Comparison of ENCODE assay signal across 8 cellular contexts in genomic region chr11:37946155-37946766, GRCh38.
DNase-seq lines count a peak whose midpoint lies in the region; ATAC-seq and TF ChIP-seq lines count a peak whose summit lies in the region.

No MANE protein-coding gene starts in this region.

- no peaks in the 10 kb centered on the region for H3K4me1 ChIP-seq in NT2/D1 (ENCODE audit: insufficient read depth, insufficient read length)

- H3K9me3 Mint-ChIP-seq in activated naive CD4-positive, alpha-beta T cell treated with anti-CD3 and anti-CD28 coated beads for 36 hours = peaks cover 15% of the 10 kb centered on the region
- H3K9me3 Mint-ChIP-seq in activated naive CD4-positive, alpha-beta T cell treated with anti-CD3 and anti-CD28 coated beads, Interleukin-2, amount 50 U/mL, for 72 hours = peaks cover 10 to 22% of the 10 kb centered on the region in 2 donors
- peaks cover 28% of the 10 kb centered on the region for H3K9me3 Mint-ChIP-seq in progenitor cell of endocrine pancreas (ENCODE audit: low read depth)

- H3K36me3 ChIP-seq in NT2/D1 (ENCODE audit: insufficient read depth, insufficient read length, low read length) = no peaks in the 10 kb centered on the region

- H3K36me3 Mint-ChIP-seq in activated naive CD4-positive, alpha-beta T cell treated with anti-CD3 and anti-CD28 coated beads for 36 hours (ENCODE audit: low read depth) = no peaks in the 10 kb centered on the region
- no peaks in the 10 kb centered on the region for H3K36me3 Mint-ChIP-seq in activated naive CD4-positive, alpha-beta T cell treated with anti-CD3 and anti-CD28 coated beads, Interleukin-2, amount 50 U/mL, for 72 hours
- H3K36me3 Mint-ChIP-seq in progenitor cell of endocrine pancreas (ENCODE audit: insufficient read depth) = peaks cover 2% of the 10 kb centered on the region

- H3K27me3 Mint-ChIP-seq in activated naive CD4-positive, alpha-beta T cell treated with anti-CD3 and anti-CD28 coated beads for 36 hours (ENCODE audit: low read depth) = no peaks in the 10 kb centered on the region
- no peaks in the 10 kb centered on the region for H3K27me3 Mint-ChIP-seq in progenitor cell of endocrine pancreas

- peak; percentile 15 for DNase-seq in activated naive CD4-positive, alpha-beta T cell treated with anti-CD3 and anti-CD28 coated beads for 36 hours
- DNase-seq in activated naive CD4-positive, alpha-beta T cell treated with anti-CD3 and anti-CD28 coated beads, Interleukin-2, amount 50 U/mL, for 72 hours (ENCODE audit: low spot score in 2 of 2) = no peak
- DNase-seq in NT2/D1 (ENCODE audit: low read depth, low spot score) (peak; percentile 59), epithelial cell of esophagus (ENCODE audit: low read depth) (peak; percentile 65), progenitor cell of endocrine pancreas (ENCODE audit: low spot score, unreplicated experiment) (no peak), ureter (ENCODE audit: low spot score) (no peak)

- intact Hi-C loops in activated naive CD4-positive, alpha-beta T cell treated with anti-CD3 and anti-CD28 coated beads for 36 hours (cut with micrococcal nuclease) = loop anchor here (10.0 kb wide), 1 partner anchor 1429 kb away; no protein-coding TSS in a partner anchor

- H3K4me1 Mint-ChIP-seq in activated naive CD4-positive, alpha-beta T cell treated with anti-CD3 and anti-CD28 coated beads for 36 hours (ENCODE audit: low read depth) = no peaks in the 10 kb centered on the region
- peaks cover 3% of the 10 kb centered on the region for H3K4me1 Mint-ChIP-seq in progenitor cell of endocrine pancreas (ENCODE audit: low read depth)

- peak; percentile 79 for TF ChIP-seq CTCF in epithelial cell of esophagus (IDR thresholded peaks at IDR 0.05; ENCODE audit: insufficient read depth, low read depth, low read length, missing control alignments)
- peak; percentile 66 for TF ChIP-seq CTCF in progenitor cell of endocrine pancreas (IDR thresholded peaks at IDR 0.05; ENCODE audit: unreplicated experiment)

- no peaks in the 10 kb centered on the region for H3K27me3 ChIP-seq in NT2/D1 (ENCODE audit: insufficient read depth, insufficient read length)

- peaks cover 4% of the 10 kb centered on the region for H3K9me3 ChIP-seq in NT2/D1 (ENCODE audit: insufficient read depth, low read length)

- H3K9ac ChIP-seq in NT2/D1 (ENCODE audit: insufficient read length, low read depth) = no peak overlapping the region

- H3K27ac Mint-ChIP-seq in activated naive CD4-positive, alpha-beta T cell treated with anti-CD3 and anti-CD28 coated beads for 36 hours = no peak overlapping the region
- H3K27ac Mint-ChIP-seq in activated naive CD4-positive, alpha-beta T cell treated with anti-CD3 and anti-CD28 coated beads, Interleukin-2, amount 50 U/mL, for 72 hours = no peak overlapping the region
- no peak overlapping the region for H3K27ac Mint-ChIP-seq in progenitor cell of endocrine pancreas

- ATAC-seq in activated naive CD4-positive, alpha-beta T cell treated with anti-CD3 and anti-CD28 coated beads, Interleukin-2, amount 50 U/mL, for 72 hours = no peak
- ATAC-seq in HG03045 (IDR thresholded peaks at IDR 0.05; ENCODE audit: unreplicated experiment) (peak; percentile 49), GM19324 (IDR thresholded peaks at IDR 0.05; ENCODE audit: low FRiP score, unreplicated experiment) (no peak)

- CTCF ChIA-PET in activated naive CD4-positive, alpha-beta T cell treated with anti-CD3 and anti-CD28 coated beads for 36 hours (lab: Charles Lee) = interaction anchor here (0.5 to 1.0 kb wide), 4 partner anchors 15 to 1190 kb away, joined by 3 to 6 read pairs (median 4); no protein-coding TSS in a partner anchor

- no peak overlapping the region for H3K4me3 Mint-ChIP-seq in activated naive CD4-positive, alpha-beta T cell treated with anti-CD3 and anti-CD28 coated beads for 36 hours
- H3K4me3 Mint-ChIP-seq in progenitor cell of endocrine pancreas (ENCODE audit: low read depth) = no peak overlapping the region

- H3K4me3 ChIP-seq in NT2/D1 (ENCODE audit: insufficient read length, low read depth) = no peak overlapping the region
- H3K4me3 ChIP-seq in epithelial cell of esophagus (ENCODE audit: low read length) = no peak overlapping the region

Comparison
In these comparisons a context has a peak if more than half of its experiments do, and no peak if none do; other contexts are left out.
1. DNase-seq: peak in activated naive CD4-positive, alpha-beta T cell treated with anti-CD3 and anti-CD28 coated beads for 36 hours (single experiment), NT2/D1 (single experiment) and epithelial cell of esophagus (single experiment); none in activated naive CD4-positive, alpha-beta T cell treated with anti-CD3 and anti-CD28 coated beads, Interleukin-2, amount 50 U/mL, for 72 hours (0 of 2), progenitor cell of endocrine pancreas (single experiment) and ureter (single experiment).